ENCODE assay signal across 16 cellular contexts in genomic region chrX:375181-376036, GRCh38. TPM values are rescaled to one million over a fixed set of nuclear protein-coding genes. Genes with fewer than 3 reads are reported as not detected.
DNase-seq lines count a peak whose midpoint lies in the region; ATAC-seq, FAIRE-seq and TF ChIP-seq lines count a peak whose summit lies in the region.
"Had no signal": no experiment of that assay in that cellular context is flagged by ENCODE, and none has a peak within 500 bp of the region (broad histone marks: within the 10 kb centered on the region; RNA-seq: fewer than 3 reads in every experiment).

No MANE protein-coding gene starts in this region.

- H3K4me3 Mint-ChIP-seq in activated T-helper 2 cell treated with anti-CD3 and anti-CD28 coated beads, Interferon-gamma antibody, Interleukin-2, Interleukin-4, amounts not matched to agents 10 μg/mL and 5 μg/mL and 100 μg/mL, durations not matched to agents 14 hours and 24 hours and 36 hours (ENCODE audit: low read depth) = peak overlapping the region; percentile 78
- peak overlapping the region; percentile 71 for H3K4me3 Mint-ChIP-seq in memory B cell

- H3K27ac Mint-ChIP-seq in activated T-helper 2 cell treated with anti-CD3 and anti-CD28 coated beads, Interferon-gamma antibody, Interleukin-2, Interleukin-4, amounts not matched to agents 10 μg/mL and 5 μg/mL and 100 μg/mL, durations not matched to agents 14 hours and 24 hours and 36 hours = no peak overlapping the region
- H3K27ac Mint-ChIP-seq in memory B cell = no peak overlapping the region

- H3K36me3 ChIP-seq in left ventricle myocardium inferior (no peaks in the 10 kb centered on the region), suprapubic skin (no peaks in the 10 kb centered on the region)
- H3K36me3 ChIP-seq: right atrium auricular region had no signal

- FAIRE-seq in D721Med (lab: Jason Lieb, UNC) = no peak
- FAIRE-seq: colon had no signal

- no peak overlapping the region for H3K4me3 ChIP-seq in left ventricle myocardium inferior
- H3K4me3 ChIP-seq in suprapubic skin = peak overlapping the region; percentile 52
- H3K4me3 ChIP-seq: SK-N-MC had no signal

- H3K36me3 Mint-ChIP-seq in activated T-helper 2 cell treated with anti-CD3 and anti-CD28 coated beads, Interferon-gamma antibody, Interleukin-2, Interleukin-4, amounts not matched to agents 10 μg/mL and 5 μg/mL and 100 μg/mL, durations not matched to agents 14 hours and 24 hours and 36 hours (ENCODE audit: low read depth) = peaks cover 9% of the 10 kb centered on the region
- peaks cover 11% of the 10 kb centered on the region for H3K36me3 Mint-ChIP-seq in memory B cell

- peaks cover 18% of the 10 kb centered on the region for H3K4me1 Mint-ChIP-seq in activated T-helper 2 cell treated with anti-CD3 and anti-CD28 coated beads, Interferon-gamma antibody, Interleukin-2, Interleukin-4, amounts not matched to agents 10 μg/mL and 5 μg/mL and 100 μg/mL, durations not matched to agents 14 hours and 24 hours and 36 hours (ENCODE audit: low read depth)
- peaks cover 21% of the 10 kb centered on the region for H3K4me1 Mint-ChIP-seq in memory B cell

- peaks cover 30% of the 10 kb centered on the region for H3K4me1 ChIP-seq in left ventricle myocardium inferior
- peaks cover 33% of the 10 kb centered on the region for H3K4me1 ChIP-seq in suprapubic skin

- H3K27me3 ChIP-seq in left ventricle myocardium inferior (ENCODE audit: low read depth) = peaks cover 43% of the 10 kb centered on the region
- H3K27me3 ChIP-seq in suprapubic skin = peaks cover 29% of the 10 kb centered on the region
- H3K27me3 ChIP-seq: right atrium auricular region had no signal

- H3K9me3 Mint-ChIP-seq in activated T-helper 2 cell treated with anti-CD3 and anti-CD28 coated beads, Interferon-gamma antibody, Interleukin-2, Interleukin-4, amounts not matched to agents 10 μg/mL and 5 μg/mL and 100 μg/mL, durations not matched to agents 14 hours and 24 hours and 36 hours = no peaks in the 10 kb centered on the region
- no peaks in the 10 kb centered on the region for H3K9me3 Mint-ChIP-seq in memory B cell

- TF ChIP-seq EP300 in suprapubic skin (IDR thresholded peaks at IDR 0.05) = no peak

- H3K9me3 ChIP-seq in left ventricle myocardium inferior (replicated peaks) = no peaks in the 10 kb centered on the region
- no peaks in the 10 kb centered on the region for H3K9me3 ChIP-seq in suprapubic skin
- H3K9me3 ChIP-seq: right atrium auricular region had no signal

- H3K27me3 Mint-ChIP-seq in activated T-helper 2 cell treated with anti-CD3 and anti-CD28 coated beads, Interferon-gamma antibody, Interleukin-2, Interleukin-4, amounts not matched to agents 10 μg/mL and 5 μg/mL and 100 μg/mL, durations not matched to agents 14 hours and 24 hours and 36 hours (ENCODE audit: low read depth) = peaks cover 36% of the 10 kb centered on the region
- H3K27me3 Mint-ChIP-seq in memory B cell = peaks cover 34% of the 10 kb centered on the region

- intact Hi-C loops in left ventricle myocardium superior (cut with micrococcal nuclease) (no loop called here), left ventricle myocardium inferior (cut with micrococcal nuclease) (no loop called here)
- intact Hi-C loops in activated T-helper 2 cell treated with anti-CD3 and anti-CD28 coated beads, Interferon-gamma antibody, Interleukin-2, Interleukin-4, amounts not matched to agents 10 μg/mL and 5 μg/mL and 100 μg/mL, durations not matched to agents 14 hours and 24 hours and 36 hours (cut with micrococcal nuclease) = no loop called here

- TF ChIP-seq POLR2A in suprapubic skin (IDR thresholded peaks at IDR 0.05) = no peak

- ATAC-seq in left ventricle myocardium superior (no peak), memory B cell (ENCODE audit: low read depth) (no peak)

- TF ChIP-seq CTCF in left ventricle myocardium inferior (IDR thresholded peaks at IDR 0.05; ENCODE audit: borderline replicate concordance) = no peak
- TF ChIP-seq CTCF in suprapubic skin (IDR thresholded peaks at IDR 0.05) = no peak
- TF ChIP-seq CTCF in D721Med (IDR thresholded peaks at IDR 0.05; ENCODE audit: insufficient read depth, missing control alignments) = no peak

- WGBS in suprapubic skin = 51% methylated on average over 37 of the region's 38 CpGs

- no peak overlapping the region for H3K27ac ChIP-seq in left ventricle myocardium inferior (replicated peaks)
- no peak overlapping the region for H3K27ac ChIP-seq in suprapubic skin
- H3K27ac ChIP-seq: right atrium auricular region, SK-N-MC had no signal

- DNase-seq in left ventricle myocardium superior (peak; percentile 21), left ventricle myocardium inferior (no peak), memory B cell (ENCODE audit: low spot score in 2 of 2) (no peak), suprapubic skin (ENCODE audit: low spot score in 2 of 2) (no peak), GOT3 (lab: John Stamatoyannopoulos, UW) (no peak), H4 (ENCODE audit: low spot score) (no peak), D721Med (ENCODE audit: insufficient read length, low spot score) (no peak)
- DNase-seq in activated T-helper 2 cell treated with anti-CD3 and anti-CD28 coated beads, Interferon-gamma antibody, Interleukin-2, Interleukin-4, amounts not matched to agents 10 μg/mL and 5 μg/mL and 100 μg/mL, durations not matched to agents 14 hours and 24 hours and 36 hours (ENCODE audit: low spot score) = no peak
- DNase-seq: activated naive CD4-positive, alpha-beta T cell treated with Interleukin-2 at 50 U/mL for 16 hours; AML-193; KBM-7; NCI-H2107; stimulated activated CD4-positive, alpha-beta T cell treated with anti-CD3 and anti-CD28 coated beads, Interleukin-4, amount 100 ng/mL, for 4 hours had no signal

RNA-seq across cellular contexts. Expression of gene PPP2R3B, which starts 11.3 kb away (rescaled TPM):
- total RNA-seq in left ventricle myocardium superior (194 TPM), left ventricle myocardium inferior (170 TPM), suprapubic skin (10 to 100 TPM; 31.8 to 79.6 (median 47.1) TPM)
- 39.8 and 47.6 TPM in 2 replicates for total RNA-seq in activated T-helper 2 cell treated with anti-CD3 and anti-CD28 coated beads, Interferon-gamma antibody, Interleukin-2, Interleukin-4, amounts not matched to agents 10 μg/mL and 5 μg/mL and 100 μg/mL, durations not matched to agents 14 hours and 24 hours and 36 hours
- total RNA-seq in H4 (2014; rRNA removed; shearing (Covaris generic)) = 12.6 and 34.7 TPM in 2 replicates

RNA-seq across cellular contexts. Expression of gene GTPBP6, which starts 56.8 kb away (rescaled TPM):
- total RNA-seq in left ventricle myocardium superior (51.9 TPM), left ventricle myocardium inferior (51.1 TPM), suprapubic skin (10 to 100 TPM; 29.7 to 36.4 (median 34.3) TPM)
- total RNA-seq in activated T-helper 2 cell treated with anti-CD3 and anti-CD28 coated beads, Interferon-gamma antibody, Interleukin-2, Interleukin-4, amounts not matched to agents 10 μg/mL and 5 μg/mL and 100 μg/mL, durations not matched to agents 14 hours and 24 hours and 36 hours = 65.5 and 67.0 TPM in 2 replicates
- total RNA-seq in H4 (2014; rRNA removed; shearing (Covaris generic)) = 39.2 and 40.2 TPM in 2 replicates
